ENCODE assay signal across 8 cellular contexts in genomic region chr21:23045955-23046354, GRCh38.
"Had no signal": no experiment of that assay in that cellular context is flagged by ENCODE, and none has a peak within 500 bp of the region (broad histone marks: within the 10 kb centered on the region; RNA-seq: fewer than 3 reads in every experiment).

No MANE protein-coding gene starts in this region.

- H3K4me3 ChIP-seq: GM23248, HAP-1, K562 had no signal

- H3K9me3 ChIP-seq: HAP-1 had no signal

- H3K27ac ChIP-seq: GM23248 had no signal

- H3K36me3 ChIP-seq: HAP-1 had no signal

- H3K4me1 ChIP-seq: HAP-1 had no signal

- FAIRE-seq: HTR-8/SVneo, K562 had no signal

- ATAC-seq: HCT116, K562 had no signal

- H2AFZ ChIP-seq: GM23248 had no signal

- DNase-seq: GM23248, GOT3, H7, HFFc6 had no signal

- H3K9ac ChIP-seq: GM23248 had no signal
